In genomic region chr2:95402370-95403203, GRCh38 we compare ENCODE assay signal across 8 cellular contexts. TPM values are rescaled to one million over a fixed set of nuclear protein-coding genes. Genes with fewer than 3 reads are reported as not detected.
DNase-seq lines count a peak whose midpoint lies in the region; ATAC-seq and TF ChIP-seq lines count a peak whose summit lies in the region.

TSS of gene FAHD2A (plus strand) at chr2:95402708. CDS start at chr2:95405559, 2,851 bp downstream.

- TF ChIP-seq CTCF in CD4-positive, alpha-beta T cell (IDR thresholded peaks at IDR 0.05), result no peak
- no peak for TF ChIP-seq CTCF in liver (IDR thresholded peaks at IDR 0.05; ENCODE audit: low read depth, low read length, missing input control)

- DNase-seq in CD4-positive, alpha-beta T cell, result peak; percentile 81 to 95 (median 90)
- DNase-seq in HK-2 (ENCODE audit: unreplicated experiment), result peak; percentile 93
- DNase-seq in NCI-H82 treated with DMSO at 0.1 percent for 48 hours (lab: John Stamatoyannopoulos, UW; ENCODE audit: unreplicated experiment), result peak; percentile 78
- peak; percentile 97 for DNase-seq in activated CD4-positive, alpha-beta memory T cell treated with anti-CD3 and anti-CD28 coated beads for 36 hours
- DNase-seq in dermis microvascular lymphatic vessel endothelial cell (ENCODE audit: low read depth in 2 of 2), result peak; percentile 73 to 94
- peak; percentile 95 for DNase-seq in stimulated activated CD4-positive, alpha-beta T cell treated with anti-CD3 and anti-CD28 coated beads, Interleukin-4, amount 100 ng/mL, for 24 hours

- peaks cover 0 to 3% (median under 1%) of the 10 kb centered on the region in 4 donors for H3K36me3 ChIP-seq in liver (ENCODE audit: control insufficient read depth in 4 of 4, insufficient read depth in 3 of 4, low read depth in 1 of 4, low read length in 3 of 4)

- peak; percentile 14 to 54 for TF ChIP-seq RAD21 in liver (IDR thresholded peaks at IDR 0.05)

- intact Hi-C loops in CD4-positive, alpha-beta T cell (cut with DNase I, micrococcal nuclease), result loop anchor here (1.0 to 5.0 kb wide), 2 partner anchors 195 to 237 kb away; partner anchors contain the start of genes ZNF2 (in 2 of the 2) and ZNF892 (in 1 of the 2)
- intact Hi-C loops in activated CD4-positive, alpha-beta memory T cell treated with anti-CD3 and anti-CD28 coated beads for 36 hours (cut with micrococcal nuclease), result loop anchor here (2.0 to 5.0 kb wide), 3 partner anchors 238 to 380 kb away; partner anchors contain the start of gene ZNF2

- H3K36me3 Mint-ChIP-seq in CD4-positive, alpha-beta T cell (ENCODE audit: low read depth), result peaks cover 12% of the 10 kb centered on the region
- no peaks in the 10 kb centered on the region for H3K36me3 Mint-ChIP-seq in activated CD4-positive, alpha-beta memory T cell treated with anti-CD3 and anti-CD28 coated beads for 36 hours

- no peaks in the 10 kb centered on the region for H3K27me3 ChIP-seq in CD4-positive, alpha-beta T cell (ENCODE audit: control insufficient read depth, insufficient read depth, low read length)
- no peaks in the 10 kb centered on the region for H3K27me3 ChIP-seq in liver (ENCODE audit: control insufficient read depth in 4 of 4, insufficient read depth in 4 of 4, low read length in 3 of 4)

- H3K9me3 ChIP-seq in CD4-positive, alpha-beta T cell (ENCODE audit: control insufficient read depth, low read length), result no peaks in the 10 kb centered on the region
- no peaks in the 10 kb centered on the region for H3K9me3 ChIP-seq in liver (ENCODE audit: control insufficient read depth in 4 of 4, low read length in 3 of 4)

- peak within 1 kb of the TSS; percentile 88 for H3K27ac Mint-ChIP-seq in CD4-positive, alpha-beta T cell
- H3K27ac Mint-ChIP-seq in activated CD4-positive, alpha-beta memory T cell treated with anti-CD3 and anti-CD28 coated beads for 36 hours, result peak within 1 kb of the TSS; percentile 68

- H3K4me1 ChIP-seq in liver (ENCODE audit: control insufficient read depth in 4 of 4, insufficient read depth in 4 of 4, low read length in 3 of 4), result peaks cover 2 to 29% (median 24%) of the 10 kb centered on the region in 4 donors

- CTCF ChIA-PET in CD4-positive, alpha-beta T cell (lab: Charles Lee), result no interaction called here
- CTCF ChIA-PET in activated CD4-positive, alpha-beta memory T cell treated with anti-CD3 and anti-CD28 coated beads for 36 hours (lab: Charles Lee), result interaction anchor here (0.8 to 3.4 kb wide), 5 partner anchors 10 to 281 kb away, joined by 3 to 22 read pairs (median 3); no protein-coding TSS in a partner anchor

- H3K4me3 ChIP-seq in liver (ENCODE audit: low read depth in 1 of 3, low read length in 3 of 3), result peak within 1 kb of the TSS; percentile 73 to 90 (median 90)

- POLR2A ChIA-PET in CD4-positive, alpha-beta T cell (lab: Charles Lee), result interaction anchor here (1.4 to 2.1 kb wide), 3 partner anchors 237 to 380 kb away, joined by 3 to 8 read pairs (median 7); partner anchors contain the start of genes ZNF2 and ZNF514
- POLR2A ChIA-PET in activated CD4-positive, alpha-beta memory T cell treated with anti-CD3 and anti-CD28 coated beads for 36 hours (lab: Charles Lee), result interaction anchor here (1.6 kb wide), 1 partner anchor 238 kb away, joined by 3 read pairs; no protein-coding TSS in a partner anchor

- no peaks in the 10 kb centered on the region for H3K27me3 Mint-ChIP-seq in CD4-positive, alpha-beta T cell
- H3K27me3 Mint-ChIP-seq in activated CD4-positive, alpha-beta memory T cell treated with anti-CD3 and anti-CD28 coated beads for 36 hours, result no peaks in the 10 kb centered on the region

- ATAC-seq in CD4-positive, alpha-beta T cell (ENCODE audit: poor library complexity), result peak; percentile 93
- peak; percentile 97 for ATAC-seq in GM19455 (IDR thresholded peaks at IDR 0.05; ENCODE audit: unreplicated experiment)

- H3K27ac ChIP-seq in CD4-positive, alpha-beta T cell (ENCODE audit: low read depth, low read length), result peak within 1 kb of the TSS; percentile 41
- peak within 1 kb of the TSS; percentile 80 to 87 for H3K27ac ChIP-seq in liver (ENCODE audit: low read depth in 1 of 2, low read length in 2 of 2)

- H3K4me3 Mint-ChIP-seq in CD4-positive, alpha-beta T cell, result peak within 1 kb of the TSS; percentile 99
- H3K4me3 Mint-ChIP-seq in activated CD4-positive, alpha-beta memory T cell treated with anti-CD3 and anti-CD28 coated beads for 36 hours, result peak within 1 kb of the TSS; percentile 91

- H3K9ac ChIP-seq in liver (ENCODE audit: low read depth in 1 of 2, low read length in 2 of 2), result peak within 1 kb of the TSS; percentile 64 to 73

- H3K9me3 Mint-ChIP-seq in CD4-positive, alpha-beta T cell, result no peaks in the 10 kb centered on the region
- no peaks in the 10 kb centered on the region for H3K9me3 Mint-ChIP-seq in activated CD4-positive, alpha-beta memory T cell treated with anti-CD3 and anti-CD28 coated beads for 36 hours

- under 1% methylated on average over 64 of the region's 64 CpGs for WGBS in liver

- peaks cover 27% of the 10 kb centered on the region for H3K4me1 Mint-ChIP-seq in CD4-positive, alpha-beta T cell (ENCODE audit: low read depth)
- peaks cover 17% of the 10 kb centered on the region for H3K4me1 Mint-ChIP-seq in activated CD4-positive, alpha-beta memory T cell treated with anti-CD3 and anti-CD28 coated beads for 36 hours (ENCODE audit: low read depth)

TF ChIP-seq in liver, 16 proteins besides CTCF, POLR2A, EP300 and RAD21:
- TF ChIP-seq YY1 (IDR thresholded peaks at IDR 0.05) (peak; percentile 92), FOXA2 (IDR thresholded peaks at IDR 0.05) (no peak), HNF4G (IDR thresholded peaks at IDR 0.05) (peak; percentile 43), NR2F2 (IDR thresholded peaks at IDR 0.05) (peak; percentile 78), ATF3 (IDR thresholded peaks at IDR 0.05) (no peak), JUND (IDR thresholded peaks at IDR 0.05) (no peak), SP1 (IDR thresholded peaks at IDR 0.05) (peak; percentile 80), HNF4A (conservative IDR thresholded peaks at IDR 0.05) (peak; percentile 82 to 89), EGR1 (IDR thresholded peaks at IDR 0.05; ENCODE audit: low read depth in 2 of 2) (no peak), FOXA1 (IDR thresholded peaks at IDR 0.05) (no peak), GABPA (IDR thresholded peaks at IDR 0.05 in 1 of 2, conservative IDR thresholded peaks at IDR 0.05 in 1 of 2) (no peak), REST (IDR thresholded peaks at IDR 0.05) (peak; percentile 85), TAF1 (conservative IDR thresholded peaks at IDR 0.05) (no peak), RXRA (IDR thresholded peaks at IDR 0.05) (peak; percentile 65 to 71)
- TF ChIP-seq, protein P1, sequence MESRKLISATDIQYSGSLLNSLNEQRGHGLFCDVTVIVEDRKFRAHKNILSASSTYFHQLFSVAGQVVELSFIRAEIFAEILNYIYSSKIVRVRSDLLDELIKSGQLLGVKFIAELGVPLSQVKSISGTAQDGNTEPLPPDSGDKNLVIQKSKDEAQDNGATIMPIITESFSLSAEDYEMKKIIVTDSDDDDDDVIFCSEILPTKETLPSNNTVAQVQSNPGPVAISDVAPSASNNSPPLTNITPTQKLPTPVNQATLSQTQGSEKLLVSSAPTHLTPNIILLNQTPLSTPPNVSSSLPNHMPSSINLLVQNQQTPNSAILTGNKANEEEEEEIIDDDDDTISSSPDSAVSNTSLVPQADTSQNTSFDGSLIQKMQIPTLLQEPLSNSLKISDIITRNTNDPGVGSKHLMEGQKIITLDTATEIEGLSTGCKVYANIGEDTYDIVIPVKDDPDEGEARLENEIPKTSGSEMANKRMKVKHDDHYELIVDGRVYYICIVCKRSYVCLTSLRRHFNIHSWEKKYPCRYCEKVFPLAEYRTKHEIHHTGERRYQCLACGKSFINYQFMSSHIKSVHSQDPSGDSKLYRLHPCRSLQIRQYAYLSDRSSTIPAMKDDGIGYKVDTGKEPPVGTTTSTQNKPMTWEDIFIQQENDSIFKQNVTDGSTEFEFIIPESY (IDR thresholded peaks at IDR 0.05), result peak; percentile 53
- TF ChIP-seq, protein P2, sequence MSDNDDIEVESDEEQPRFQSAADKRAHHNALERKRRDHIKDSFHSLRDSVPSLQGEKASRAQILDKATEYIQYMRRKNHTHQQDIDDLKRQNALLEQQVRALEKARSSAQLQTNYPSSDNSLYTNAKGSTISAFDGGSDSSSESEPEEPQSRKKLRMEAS (IDR thresholded peaks at IDR 0.05), result no peak

RNA-seq across cellular contexts. Expression of gene FAHD2A, which starts in this region (rescaled TPM):
- 10 to 100 TPM; 26.5 to 27.5 TPM for total RNA-seq in CD4-positive, alpha-beta T cell
- 10 to 100 TPM; 42.8 to 43.9 TPM for total RNA-seq in activated CD4-positive, alpha-beta memory T cell treated with anti-CD3 and anti-CD28 coated beads for 36 hours
- total RNA-seq in dermis microvascular lymphatic vessel endothelial cell, result 26.4 and 27.3 TPM in 2 replicates
- 10 to 100 TPM; 20.1 to 68.7 TPM for total RNA-seq in liver
- polyA plus RNA-seq in liver, result 100 to 1,000 TPM in 1 of 2 donors, 10 to 100 TPM in 1; 69.9 to 105 TPM

Comparison
In these comparisons a context has a peak if more than half of its experiments do, and no peak if none do; other contexts are left out.
1. Peak in every context shown above with its lines: DNase-seq, ATAC-seq, H3K4me3 ChIP-seq and H3K27ac ChIP-seq.